1 cellular context compared by ENCODE assay signal in genomic region chr1:183235503-183235902, GRCh38.
TF ChIP-seq lines count a peak whose summit lies in the region.

No MANE protein-coding gene starts in this region.

TF ChIP-seq in GM23338, 12 proteins besides CTCF, POLR2A, EP300 and RAD21 (continued from another document):
- TF ChIP-seq ETS1 (IDR thresholded peaks at IDR 0.05) (no peak), JUNB (IDR thresholded peaks at IDR 0.05; ENCODE audit: unreplicated experiment) (no peak), POLR2AphosphoS5 (IDR thresholded peaks at IDR 0.05; ENCODE audit: low read depth) (no peak), EZH2 (IDR thresholded peaks at IDR 0.05; ENCODE audit: low read depth, unreplicated experiment) (no peak)
- TF ChIP-seq, protein P1, sequence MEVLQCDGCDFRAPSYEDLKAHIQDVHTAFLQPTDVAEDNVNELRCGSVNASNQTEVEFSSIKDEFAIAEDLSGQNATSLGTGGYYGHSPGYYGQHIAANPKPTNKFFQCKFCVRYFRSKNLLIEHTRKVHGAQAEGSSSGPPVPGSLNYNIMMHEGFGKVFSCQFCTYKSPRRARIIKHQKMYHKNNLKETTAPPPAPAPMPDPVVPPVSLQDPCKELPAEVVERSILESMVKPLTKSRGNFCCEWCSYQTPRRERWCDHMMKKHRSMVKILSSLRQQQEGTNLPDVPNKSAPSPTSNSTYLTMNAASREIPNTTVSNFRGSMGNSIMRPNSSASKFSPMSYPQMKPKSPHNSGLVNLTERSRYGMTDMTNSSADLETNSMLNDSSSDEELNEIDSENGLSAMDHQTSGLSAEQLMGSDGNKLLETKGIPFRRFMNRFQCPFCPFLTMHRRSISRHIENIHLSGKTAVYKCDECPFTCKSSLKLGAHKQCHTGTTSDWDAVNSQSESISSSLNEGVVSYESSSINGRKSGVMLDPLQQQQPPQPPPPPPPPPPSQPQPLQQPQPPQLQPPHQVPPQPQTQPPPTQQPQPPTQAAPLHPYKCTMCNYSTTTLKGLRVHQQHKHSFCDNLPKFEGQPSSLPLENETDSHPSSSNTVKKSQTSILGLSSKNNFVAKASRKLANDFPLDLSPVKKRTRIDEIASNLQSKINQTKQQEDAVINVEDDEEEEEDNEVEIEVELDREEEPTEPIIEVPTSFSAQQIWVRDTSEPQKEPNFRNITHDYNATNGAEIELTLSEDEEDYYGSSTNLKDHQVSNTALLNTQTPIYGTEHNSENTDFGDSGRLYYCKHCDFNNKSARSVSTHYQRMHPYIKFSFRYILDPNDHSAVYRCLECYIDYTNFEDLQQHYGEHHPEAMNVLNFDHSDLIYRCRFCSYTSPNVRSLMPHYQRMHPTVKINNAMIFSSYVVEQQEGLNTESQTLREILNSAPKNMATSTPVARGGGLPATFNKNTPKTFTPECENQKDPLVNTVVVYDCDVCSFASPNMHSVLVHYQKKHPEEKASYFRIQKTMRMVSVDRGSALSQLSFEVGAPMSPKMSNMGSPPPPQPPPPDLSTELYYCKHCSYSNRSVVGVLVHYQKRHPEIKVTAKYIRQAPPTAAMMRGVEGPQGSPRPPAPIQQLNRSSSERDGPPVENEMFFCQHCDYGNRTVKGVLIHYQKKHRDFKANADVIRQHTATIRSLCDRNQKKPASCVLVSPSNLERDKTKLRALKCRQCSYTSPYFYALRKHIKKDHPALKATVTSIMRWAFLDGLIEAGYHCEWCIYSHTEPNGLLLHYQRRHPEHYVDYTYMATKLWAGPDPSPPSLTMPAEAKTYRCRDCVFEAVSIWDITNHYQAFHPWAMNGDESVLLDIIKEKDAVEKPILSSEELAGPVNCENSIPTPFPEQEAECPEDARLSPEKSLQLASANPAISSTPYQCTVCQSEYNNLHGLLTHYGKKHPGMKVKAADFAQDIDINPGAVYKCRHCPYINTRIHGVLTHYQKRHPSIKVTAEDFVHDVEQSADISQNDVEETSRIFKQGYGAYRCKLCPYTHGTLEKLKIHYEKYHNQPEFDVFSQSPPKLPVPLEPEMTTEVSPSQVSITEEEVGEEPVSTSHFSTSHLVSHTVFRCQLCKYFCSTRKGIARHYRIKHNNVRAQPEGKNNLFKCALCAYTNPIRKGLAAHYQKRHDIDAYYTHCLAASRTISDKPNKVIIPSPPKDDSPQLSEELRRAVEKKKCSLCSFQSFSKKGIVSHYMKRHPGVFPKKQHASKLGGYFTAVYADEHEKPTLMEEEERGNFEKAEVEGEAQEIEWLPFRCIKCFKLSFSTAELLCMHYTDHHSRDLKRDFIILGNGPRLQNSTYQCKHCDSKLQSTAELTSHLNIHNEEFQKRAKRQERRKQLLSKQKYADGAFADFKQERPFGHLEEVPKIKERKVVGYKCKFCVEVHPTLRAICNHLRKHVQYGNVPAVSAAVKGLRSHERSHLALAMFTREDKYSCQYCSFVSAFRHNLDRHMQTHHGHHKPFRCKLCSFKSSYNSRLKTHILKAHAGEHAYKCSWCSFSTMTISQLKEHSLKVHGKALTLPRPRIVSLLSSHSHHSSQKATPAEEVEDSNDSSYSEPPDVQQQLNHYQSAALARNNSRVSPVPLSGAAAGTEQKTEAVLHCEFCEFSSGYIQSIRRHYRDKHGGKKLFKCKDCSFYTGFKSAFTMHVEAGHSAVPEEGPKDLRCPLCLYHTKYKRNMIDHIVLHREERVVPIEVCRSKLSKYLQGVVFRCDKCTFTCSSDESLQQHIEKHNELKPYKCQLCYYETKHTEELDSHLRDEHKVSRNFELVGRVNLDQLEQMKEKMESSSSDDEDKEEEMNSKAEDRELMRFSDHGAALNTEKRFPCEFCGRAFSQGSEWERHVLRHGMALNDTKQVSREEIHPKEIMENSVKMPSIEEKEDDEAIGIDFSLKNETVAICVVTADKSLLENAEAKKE (CRISPR knock-in tag; IDR thresholded peaks at IDR 0.05) = no peak
TF ChIP-seq in GM23338: peak in this region for 0.
